8 cellular contexts compared by ENCODE assay signal in genomic region chr3:161273589-161274218, GRCh38. TPM values are rescaled to one million over a fixed set of nuclear protein-coding genes. Genes with fewer than 3 reads are reported as not detected.
DNase-seq lines count a peak whose midpoint lies in the region; ATAC-seq and TF ChIP-seq lines count a peak whose summit lies in the region.

No MANE protein-coding gene starts in this region.

- in situ Hi-C loops in brain microvascular endothelial cell (cut with HindIII; ENCODE audit: low pct_ligation_motif_present, low sequenced_read_pairs) = no loop called here

- peaks cover 0 to 3% of the 10 kb centered on the region in 2 donors for H3K9me3 ChIP-seq in lung (ENCODE audit: control insufficient read depth in 2 of 2, insufficient read depth in 1 of 2, low read length in 1 of 2)

- 47 to 68% methylated on average over 3 of the region's 3 CpGs for WGBS in lung, 2 donors

- no peak overlapping the region for H3K27ac ChIP-seq in brain microvascular endothelial cell
- no peak overlapping the region for H3K27ac ChIP-seq in lung (ENCODE audit: low read depth in 1 of 2, low read length in 1 of 2)

- H3K27me3 ChIP-seq in brain microvascular endothelial cell (replicated peaks) = no peaks in the 10 kb centered on the region
- H3K27me3 ChIP-seq in lung (ENCODE audit: control insufficient read depth, insufficient read depth) = no peaks in the 10 kb centered on the region

- peak; percentile 38 for TF ChIP-seq CTCF in AG09319 (IDR thresholded peaks at IDR 0.05; ENCODE audit: low read depth, low read length)
- no peak for TF ChIP-seq CTCF in brain microvascular endothelial cell (IDR thresholded peaks at IDR 0.05; ENCODE audit: low read depth, low read length, missing control alignments)
- TF ChIP-seq CTCF in lung (IDR thresholded peaks at IDR 0.05; ENCODE audit: control extremely low read depth, extremely low read depth) = peak; percentile 39
- TF ChIP-seq CTCF in omental fat pad (IDR thresholded peaks at IDR 0.05) = no peak

- H3K36me3 ChIP-seq in brain microvascular endothelial cell (replicated peaks) (no peaks in the 10 kb centered on the region), lung (ENCODE audit: control insufficient read depth in 2 of 2, insufficient read depth in 2 of 2, low read length in 2 of 2) (peaks cover 5 to 20% of the 10 kb centered on the region in 2 donors)

- DNase-seq in AG09319 (ENCODE audit: extremely low read depth, low read depth) = no peak
- peak; percentile 42 for DNase-seq in EL
- DNase-seq in NCI-H748 (lab: John Stamatoyannopoulos, UW; ENCODE audit: unreplicated experiment) = peak; percentile 59
- peak; percentile 27 for DNase-seq in brain microvascular endothelial cell
- no peak for DNase-seq in lung (ENCODE audit: low spot score)
- no peak for DNase-seq in omental fat pad (ENCODE audit: low spot score)

- ATAC-seq in lung (ENCODE audit: insufficient read depth, low FRiP score) = no peak
- no peak for ATAC-seq in GM18873 (IDR thresholded peaks at IDR 0.05; ENCODE audit: low FRiP score, unreplicated experiment)
- ATAC-seq in omental fat pad (ENCODE audit: low FRiP score) = no peak
- no peak for ATAC-seq in HG02981 (IDR thresholded peaks at IDR 0.05; ENCODE audit: unreplicated experiment)

- no peaks in the 10 kb centered on the region for H3K4me1 ChIP-seq in lung (ENCODE audit: control insufficient read depth in 2 of 2, insufficient read depth in 2 of 2, low read length in 2 of 2)

- H3K4me3 ChIP-seq in brain microvascular endothelial cell (ENCODE audit: low read depth, low read length) = no peak overlapping the region
- H3K4me3 ChIP-seq in lung = no peak overlapping the region

RNA-seq across cellular contexts. Expression of gene NMD3, which starts 52.6 kb away (rescaled TPM):
- total RNA-seq in lung (10 to 100 TPM; 40.1 to 64.1 TPM), omental fat pad (10 to 100 TPM; 40.7 to 55.0 (median 48.3) TPM)
- polyA plus RNA-seq in lung = 10 to 100 TPM; 18.7 to 26.3 TPM

Comparison
In these comparisons a context has a peak if more than half of its experiments do, and no peak if none do; other contexts are left out.
1. DNase-seq: peak in EL (single experiment), NCI-H748 (single experiment) and brain microvascular endothelial cell (single experiment); none in AG09319 (single experiment), lung (single experiment) and omental fat pad (single experiment).
2. CTCF ChIP-seq: peak in AG09319 (single experiment) and lung (single experiment); none in brain microvascular endothelial cell (single experiment) and omental fat pad (0 of 3).